ENCODE assay signal across 20 cellular contexts in genomic region chr2:582792-583528, GRCh38.
"Had no signal": no experiment of that assay in that cellular context is flagged by ENCODE, and none has a peak within 500 bp of the region (broad histone marks: within the 10 kb centered on the region; RNA-seq: fewer than 3 reads in every experiment).

No MANE protein-coding gene starts in this region.

- H3K4me1 ChIP-seq: SJSA1 had no signal

- FAIRE-seq: RCC 7860 had no signal

- H3K9me3 ChIP-seq: MG63, SJSA1 had no signal

- H3K27me3 ChIP-seq: MG63 had no signal

- H3K36me3 ChIP-seq: MG63, SJSA1 had no signal

- H3K4me3 ChIP-seq: MG63, SJSA1, SK-N-MC had no signal

- H3K27ac ChIP-seq: SJSA1, SK-N-MC had no signal

- DNase-seq: Karpas-422, KG1, MG63, NCI-H1092 treated with DMSO at 0.1 percent for 48 hours, NCI-H1417, NCI-H1436 treated with DMSO at 0.1 percent for 48 hours, NCI-H1694, NCI-H187 treated with DMSO at 0.1 percent for 48 hours, NCI-H2029 treated with DMSO at 0.1 percent for 48 hours, NCI-H2107, NCI-H2227 treated with DMSO at 0.1 percent for 48 hours, NCI-H524, NCI-H69, NCI-H774, Right ventricle myocardium superior, RPMI8226, SIG-M5 had no signal
